Comparison of ENCODE assay signal across 8 cellular contexts in genomic region chrX:132218100-132218807, GRCh38. TPM values are rescaled to one million over a fixed set of nuclear protein-coding genes. Genes with fewer than 3 reads are reported as not detected.
DNase-seq lines count a peak whose midpoint lies in the region; ATAC-seq and TF ChIP-seq lines count a peak whose summit lies in the region.

No MANE protein-coding gene starts in this region.

- peaks cover 0 to 6% of the 10 kb centered on the region in 2 donors for H3K4me1 ChIP-seq in ascending aorta

- H3K9me3 ChIP-seq in ascending aorta, result no peaks in the 10 kb centered on the region

- no peak for TF ChIP-seq CTCF in ascending aorta (IDR thresholded peaks at IDR 0.05)

- intact Hi-C loops in ascending aorta (cut with DNase I), result loop anchor here (2.0 to 10.0 kb wide), 5 partner anchors 125 to 1316 kb away; partner anchors contain the start of genes ENOX2, MBNL3 and STK26

- H3K4me3 ChIP-seq in ascending aorta, result peak overlapping the region; percentile 53 to 69

- DNase-seq in NCI-H146 treated with DMSO at 0.1 percent for 48 hours (lab: John Stamatoyannopoulos, UW; ENCODE audit: unreplicated experiment), result peak; percentile 54
- DNase-seq in T-helper 2 cell, result peak; percentile 54 to 92 (median 72)
- peak; percentile 27 to 86 for DNase-seq in ascending aorta (ENCODE audit: low spot score in 2 of 2)
- peak; percentile 58 to 71 for DNase-seq in hippocampal formation (lab: John Stamatoyannopoulos, UW)
- peak; percentile 78 for DNase-seq in retina
- no peak for DNase-seq in OCI-M2 (lab: John Stamatoyannopoulos, UW; ENCODE audit: unreplicated experiment)

- no peaks in the 10 kb centered on the region for H3K27me3 ChIP-seq in ascending aorta

- peak overlapping the region; percentile 91 to 96 for H3K27ac ChIP-seq in ascending aorta

- ATAC-seq in GM18498 (IDR thresholded peaks at IDR 0.05; ENCODE audit: unreplicated experiment) (peak; percentile 55), HG02884 (IDR thresholded peaks at IDR 0.05; ENCODE audit: unreplicated experiment) (peak; percentile 42)

- H3K36me3 ChIP-seq in ascending aorta, result no peaks in the 10 kb centered on the region

RNA-seq across cellular contexts. Expression of gene RAP2C, which starts 1.0 kb away (rescaled TPM):
- total RNA-seq in ascending aorta, result 3.4 TPM
